Comparison of ENCODE assay signal across 18 cellular contexts in the genomic region with DNA sequence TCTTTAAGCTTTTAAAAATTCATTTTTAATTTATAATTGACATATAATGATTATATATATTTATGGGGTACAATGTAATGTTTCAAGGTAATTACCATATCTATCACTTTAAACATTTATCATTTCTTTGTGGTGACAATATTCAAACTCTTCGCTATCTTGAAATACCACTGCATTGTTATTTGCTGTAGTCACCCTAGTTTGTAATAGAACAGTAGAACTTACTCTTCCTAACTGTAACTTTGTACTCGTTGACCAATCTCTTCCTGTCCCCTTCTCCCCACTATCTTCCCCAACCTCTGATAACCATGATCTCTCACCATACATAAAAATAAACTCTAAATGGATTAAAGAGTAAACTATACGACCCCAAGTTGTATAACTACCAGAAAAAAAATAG.
"Had no signal": no experiment of that assay in that cellular context is flagged by ENCODE, and none has a peak within 500 bp of the region (broad histone marks: within the 10 kb centered on the region; RNA-seq: fewer than 3 reads in every experiment).

No MANE protein-coding gene starts in this region.

- FAIRE-seq: bronchial epithelial cell had no signal

- H3K4me1 ChIP-seq: parathyroid adenoma, psoas muscle, suprapubic skin had no signal

- H3K27me3 Mint-ChIP-seq: activated CD8-positive, alpha-beta T cell treated with anti-CD3 and anti-CD28 coated beads for 36 hours; activated T-helper 17 cell treated with anti-CD3 and anti-CD28 coated beads, Interleukin-2, amount 50 U/mL, for 72 hours; effector memory CD8-positive, alpha-beta T cell; naive thymus-derived CD4-positive, alpha-beta T cell had no signal

- H3K27ac ChIP-seq: parathyroid adenoma, psoas muscle, suprapubic skin, tibial nerve had no signal

- H3K4me3 Mint-ChIP-seq: activated CD8-positive, alpha-beta T cell treated with anti-CD3 and anti-CD28 coated beads for 36 hours; activated T-cell treated with anti-CD3 and anti-CD28 coated beads, Interleukin-2, amount 50 U/mL, for 4 hours; activated T-helper 17 cell treated with anti-CD3 and anti-CD28 coated beads, Interleukin-2, amount 50 U/mL, for 72 hours; effector memory CD8-positive, alpha-beta T cell; naive thymus-derived CD4-positive, alpha-beta T cell; T-helper 1 cell treated with Interleukin-12 subunit alpha and Interleukin-12 subunit beta and Interleukin-4 antibody, amounts not matched to agents 30 μg/mL and 1 μg/mL, for 36 hours had no signal

- H3K4me3 ChIP-seq: psoas muscle, spleen, suprapubic skin, tibial nerve had no signal

- H3K9me3 ChIP-seq: psoas muscle, suprapubic skin, tibial nerve had no signal

- H3K27ac Mint-ChIP-seq: activated CD8-positive, alpha-beta T cell treated with anti-CD3 and anti-CD28 coated beads for 36 hours; activated T-helper 17 cell treated with anti-CD3 and anti-CD28 coated beads, Interleukin-2, amount 50 U/mL, for 72 hours; effector memory CD8-positive, alpha-beta T cell; T-helper 1 cell treated with Interleukin-12 subunit alpha and Interleukin-12 subunit beta and Interleukin-4 antibody, amounts not matched to agents 30 μg/mL and 1 μg/mL, for 36 hours had no signal

- H3K9ac ChIP-seq: parathyroid adenoma had no signal

- DNase-seq: activated CD4-positive, alpha-beta T cell treated with anti-CD3 and anti-CD28 coated beads for 1 hour; activated naive CD4-positive, alpha-beta T cell treated with anti-CD3 and anti-CD28 coated beads, Interleukin-2, amount 50 U/mL, for 16 hours; cortex of kidney; glutamatergic neuron; islet precursor cell; psoas muscle; spleen; T1000 had no signal

- H3K27me3 ChIP-seq: spleen, suprapubic skin, tibial nerve had no signal

- H3K79me2 ChIP-seq: parathyroid adenoma had no signal

- H3K9me3 Mint-ChIP-seq: activated CD8-positive, alpha-beta T cell treated with anti-CD3 and anti-CD28 coated beads for 36 hours; activated T-helper 17 cell treated with anti-CD3 and anti-CD28 coated beads, Interleukin-2, amount 50 U/mL, for 72 hours; effector memory CD8-positive, alpha-beta T cell; naive thymus-derived CD4-positive, alpha-beta T cell had no signal

- H3K4me1 Mint-ChIP-seq: activated T-helper 17 cell treated with anti-CD3 and anti-CD28 coated beads, Interleukin-2, amount 50 U/mL, for 72 hours had no signal
